15 cellular contexts compared by ENCODE assay signal in the genomic region with DNA sequence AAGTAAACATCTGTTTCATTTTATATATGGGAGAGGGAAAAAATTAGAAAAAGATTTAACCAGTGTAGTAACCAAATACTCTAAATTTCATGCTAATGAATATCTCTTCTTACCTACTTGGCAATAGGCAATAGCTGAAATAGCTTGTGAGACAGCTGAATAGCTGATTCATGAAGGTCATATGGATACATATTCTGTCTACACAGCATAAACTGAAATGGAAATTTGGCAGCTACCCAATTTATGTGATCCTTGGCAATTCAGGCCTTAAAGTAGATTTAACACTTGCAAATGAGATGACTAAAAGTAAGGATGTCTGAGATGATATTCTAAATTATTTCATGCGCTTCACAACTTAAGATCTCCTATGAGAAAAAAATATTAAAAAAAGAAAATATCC.
A peak's percentile ranks its signal among the peaks of the same experiment; 100 is the strongest.
DNase-seq lines count a peak whose midpoint lies in the region; TF ChIP-seq lines count a peak whose summit lies in the region.
"Had no signal": no experiment of that assay in that cellular context is flagged by ENCODE, and none has a peak within 500 bp of the region (broad histone marks: within the 10 kb centered on the region; RNA-seq: fewer than 3 reads in every experiment).

No MANE protein-coding gene starts in this region.

- H3K9me3 ChIP-seq in esophagus squamous epithelium, result no peaks in the 10 kb centered on the region
- H3K9me3 ChIP-seq in uterus, result no peaks in the 10 kb centered on the region
- H3K9me3 ChIP-seq: BLaER1, esophagus muscularis mucosa, ovary had no signal

- H3K36me3 Mint-ChIP-seq in HFFc6 (ENCODE audit: low read depth), result no peaks in the 10 kb centered on the region; the same call in 1 of the 2 replicates

- no peaks in the 10 kb centered on the region for H3K9me3 Mint-ChIP-seq in HFFc6

- no peaks in the 10 kb centered on the region for H3K27me3 Mint-ChIP-seq in HFFc6 (ENCODE audit: insufficient read depth)

- no peaks in the 10 kb centered on the region for H3K36me3 ChIP-seq in esophagus squamous epithelium
- no peaks in the 10 kb centered on the region for H3K36me3 ChIP-seq in uterus
- H3K36me3 ChIP-seq: BLaER1, esophagus muscularis mucosa, ovary had no signal

- no peak overlapping the region for H3K27ac ChIP-seq in esophagus squamous epithelium
- H3K27ac ChIP-seq in uterus, result no peak overlapping the region
- H3K27ac ChIP-seq: BLaER1, coronary artery, esophagus muscularis mucosa, ovary, skin epidermis had no signal

- peaks cover 15% of the 10 kb centered on the region; the same call in 1 of the 2 replicates for H3K4me1 Mint-ChIP-seq in HFFc6 (ENCODE audit: low read depth)

- H3K27ac Mint-ChIP-seq in HFFc6, result no peak overlapping the region

- TF ChIP-seq EP300 in Ishikawa (IDR thresholded peaks at IDR 0.05; ENCODE audit: borderline replicate concordance), result no peak

- intact Hi-C loops in esophagus squamous epithelium (cut with DNase I), result no loop called here
- intact Hi-C loops in uterus (cut with DNase I; ENCODE audit: low total_unique reads), result no loop called here

- peak; percentile 35 for DNase-seq in COR-L47 (lab: John Stamatoyannopoulos, UW)
- peak; percentile 10 for DNase-seq in amniotic epithelial cell (ENCODE audit: low read depth)
- DNase-seq in fibroblast of the conjunctiva (ENCODE audit: low read depth), result peak; percentile 21
- no peak for DNase-seq in HFFc6
- no peak for DNase-seq in esophagus squamous epithelium (lab: John Stamatoyannopoulos, UW)
- no peak for DNase-seq in uterus
- DNase-seq: DND-41; NCI-H2029 treated with DMSO at 0.1 percent for 48 hours; ovary; stimulated activated naive CD4-positive, alpha-beta T cell treated with Interleukin-2 at 50 U/mL for 16 hours had no signal

- H3K4me3 ChIP-seq in esophagus squamous epithelium, result no peak overlapping the region
- no peak overlapping the region for H3K4me3 ChIP-seq in uterus
- H3K4me3 ChIP-seq: BLaER1, coronary artery, esophagus muscularis mucosa, ovary, skin epidermis had no signal

- H3K4me1 ChIP-seq in esophagus squamous epithelium, result no peaks in the 10 kb centered on the region
- H3K4me1 ChIP-seq in uterus, result no peaks in the 10 kb centered on the region
- H3K4me1 ChIP-seq: BLaER1 had no signal

- H3K27me3 ChIP-seq in esophagus squamous epithelium, result no peaks in the 10 kb centered on the region
- H3K27me3 ChIP-seq in uterus, result no peaks in the 10 kb centered on the region
- H3K27me3 ChIP-seq: BLaER1, esophagus muscularis mucosa, ovary had no signal

- no peak overlapping the region for H3K4me3 Mint-ChIP-seq in HFFc6

- 96 to 100% methylated on average over 1 of the region's 1 CpG for WGBS in esophagus squamous epithelium, 2 donors

- TF ChIP-seq CTCF in HFFc6 (IDR thresholded peaks at IDR 0.05) (no peak), esophagus squamous epithelium (IDR thresholded peaks at IDR 0.05) (no peak), uterus (IDR thresholded peaks at IDR 0.05) (no peak)

- no peak for TF ChIP-seq POLR2A in esophagus squamous epithelium (IDR thresholded peaks at IDR 0.05)
- no peak for TF ChIP-seq POLR2A in uterus (IDR thresholded peaks at IDR 0.05)

- TF ChIP-seq RAD21 in Ishikawa (IDR thresholded peaks at IDR 0.05; ENCODE audit: low read depth), result no peak

TF ChIP-seq in Ishikawa, 13 proteins besides CTCF, POLR2A, EP300 and RAD21:
- TF ChIP-seq, protein P1, sequence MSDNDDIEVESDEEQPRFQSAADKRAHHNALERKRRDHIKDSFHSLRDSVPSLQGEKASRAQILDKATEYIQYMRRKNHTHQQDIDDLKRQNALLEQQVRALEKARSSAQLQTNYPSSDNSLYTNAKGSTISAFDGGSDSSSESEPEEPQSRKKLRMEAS (IDR thresholded peaks at IDR 0.05), result no peak
- peak; percentile 43; the same call in 1 of the 2 replicates for TF ChIP-seq NFIC (IDR thresholded peaks at IDR 0.05)

Comparison
In these comparisons a context has a peak if more than half of its experiments do, and no peak if none do; other contexts are left out.
1. DNase-seq: peak in COR-L47 (single experiment), amniotic epithelial cell (single experiment) and fibroblast of the conjunctiva (single experiment); none in HFFc6 (single experiment), esophagus squamous epithelium (single experiment) and uterus (0 of 2).